Comparison of ENCODE assay signal across 16 cellular contexts in genomic region chr13:101408154-101408553, GRCh38. TPM values are rescaled to one million over a fixed set of nuclear protein-coding genes. Genes with fewer than 3 reads are reported as not detected.
"Had no signal": no experiment of that assay in that cellular context is flagged by ENCODE, and none has a peak within 500 bp of the region (broad histone marks: within the 10 kb centered on the region; RNA-seq: fewer than 3 reads in every experiment).

No MANE protein-coding gene starts in this region.

- H3K27me3 Mint-ChIP-seq: brain had no signal

- DNase-seq: activated CD4-positive, alpha-beta T cell treated with anti-CD3 and anti-CD28 coated beads for 48 hours; activated CD8-positive, alpha-beta T cell treated with anti-CD3 and anti-CD28 coated beads, Interleukin-2, amount 10 ng/mL, durations not matched to agents 7 days and 5 days; activated naive CD4-positive, alpha-beta T cell treated with anti-CD3 and anti-CD28 coated beads, Interleukin-2, amount 50 U/mL, for 16 hours; adrenal gland; dorsolateral prefrontal cortex; esophagus squamous epithelium; foreskin melanocyte; head of caudate nucleus; mesendoderm; nephron progenitor cell; stimulated activated CD4-positive, alpha-beta T cell treated with anti-CD3 and anti-CD28 coated beads, Interleukin-4, amount 100 ng/mL, for 1 hour; stimulated activated naive CD8-positive, alpha-beta T cell treated with anti-CD3 and anti-CD28 coated beads, Interleukin-15, amount 100 ng/mL, for 72 hours had no signal

- H3K36me3 ChIP-seq: adrenal gland, esophagus squamous epithelium, vagina had no signal

- H3K27me3 ChIP-seq: adrenal gland, dorsolateral prefrontal cortex, esophagus squamous epithelium, vagina had no signal

- H3K4me3 ChIP-seq: adrenal gland, esophagus squamous epithelium, vagina had no signal

- H3K27ac Mint-ChIP-seq: activated CD8-positive, alpha-beta T cell treated with anti-CD3 and anti-CD28 coated beads, Interleukin-2, amount 10 ng/mL, durations not matched to agents 7 days and 5 days; brain; nephron progenitor cell; stimulated activated naive CD8-positive, alpha-beta T cell treated with anti-CD3 and anti-CD28 coated beads, Interleukin-15, amount 100 ng/mL, for 72 hours had no signal

- FAIRE-seq: endometrium had no signal

- H3K36me3 Mint-ChIP-seq: brain had no signal

- H3K9me3 ChIP-seq: adrenal gland, esophagus squamous epithelium, vagina had no signal

- H3K27ac ChIP-seq: esophagus squamous epithelium, vagina had no signal

- ATAC-seq: activated CD8-positive, alpha-beta T cell treated with anti-CD3 and anti-CD28 coated beads, Interleukin-2, amount 10 ng/mL, durations not matched to agents 7 days and 5 days; stimulated activated naive CD8-positive, alpha-beta T cell treated with anti-CD3 and anti-CD28 coated beads, Interleukin-15, amount 100 ng/mL, for 72 hours had no signal

- H3K4me1 Mint-ChIP-seq: nephron progenitor cell; stimulated activated naive CD8-positive, alpha-beta T cell treated with anti-CD3 and anti-CD28 coated beads, Interleukin-15, amount 100 ng/mL, for 72 hours had no signal

- H3K4me3 Mint-ChIP-seq: activated CD8-positive, alpha-beta T cell treated with anti-CD3 and anti-CD28 coated beads, Interleukin-2, amount 10 ng/mL, durations not matched to agents 7 days and 5 days; brain; nephron progenitor cell; stimulated activated naive CD8-positive, alpha-beta T cell treated with anti-CD3 and anti-CD28 coated beads, Interleukin-15, amount 100 ng/mL, for 72 hours had no signal

- H3K4me1 ChIP-seq: adrenal gland, esophagus squamous epithelium, vagina had no signal

- H3K9me3 Mint-ChIP-seq: brain; nephron progenitor cell; stimulated activated naive CD8-positive, alpha-beta T cell treated with anti-CD3 and anti-CD28 coated beads, Interleukin-15, amount 100 ng/mL, for 72 hours had no signal

RNA-seq across cellular contexts. Expression of gene NALCN, which starts 8.2 kb away (rescaled TPM):
- total RNA-seq: activated CD8-positive, alpha-beta T cell treated with anti-CD3 and anti-CD28 coated beads, Interleukin-2, amount 10 ng/mL, durations not matched to agents 7 days and 5 days; T-helper 1 cell treated with Interleukin-12 subunit alpha and Interleukin-12 subunit beta and Interleukin-4 antibody, amounts not matched to agents 30 ng/mL and 1 ng/mL, for 36 hours had no signal

RNA-seq across cellular contexts. Expression of gene ITGBL1, which starts 44.3 kb away (rescaled TPM):
- total RNA-seq: activated CD8-positive, alpha-beta T cell treated with anti-CD3 and anti-CD28 coated beads, Interleukin-2, amount 10 ng/mL, durations not matched to agents 7 days and 5 days; T-helper 1 cell treated with Interleukin-12 subunit alpha and Interleukin-12 subunit beta and Interleukin-4 antibody, amounts not matched to agents 30 ng/mL and 1 ng/mL, for 36 hours had no signal
